ENCODE assay signal across 12 cellular contexts in the genomic region with DNA sequence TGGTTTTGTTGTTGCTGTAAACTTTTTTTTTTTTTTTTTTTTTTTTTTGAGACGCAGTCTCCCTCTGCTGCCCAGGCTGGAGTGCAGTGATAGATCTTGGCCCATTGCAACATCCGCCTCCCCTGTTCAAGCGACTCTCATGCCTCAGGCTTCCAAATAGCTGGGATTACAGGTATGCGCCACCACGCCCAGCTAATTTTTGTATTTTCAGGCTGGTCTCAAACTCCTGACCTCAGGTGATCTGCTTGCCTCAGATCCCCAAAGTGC.
A peak's percentile ranks its signal among the peaks of the same experiment; 100 is the strongest.
DNase-seq lines count a peak whose midpoint lies in the region; ATAC-seq, FAIRE-seq and TF ChIP-seq lines count a peak whose summit lies in the region.
"Had no signal": no experiment of that assay in that cellular context is flagged by ENCODE, and none has a peak within 500 bp of the region (broad histone marks: within the 10 kb centered on the region; RNA-seq: fewer than 3 reads in every experiment).

No MANE protein-coding gene starts in this region.

- peak overlapping the region; percentile 97 for H3K27ac ChIP-seq in ACC112 (ENCODE audit: low read depth, low read length)
- no peak overlapping the region for H3K27ac ChIP-seq in H1 (ENCODE audit: low read depth, low read length)
- H3K27ac ChIP-seq in mesendoderm (ENCODE audit: low read depth, low read length), result peak overlapping the region; percentile 60

- H3K4me2 ChIP-seq in H1 (ENCODE audit: insufficient read depth in 1 of 2, low read depth in 2 of 2, low read length in 2 of 2), result no peak overlapping the region
- no peak overlapping the region for H3K4me2 ChIP-seq in mesendoderm (ENCODE audit: low read length)

- peak; percentile 6 to 12; a peak in 1 of 4 replicates for TF ChIP-seq RAD21 in H1 (IDR thresholded peaks at IDR 0.05 in 1 of 2, conservative IDR thresholded peaks at IDR 0.05 in 1 of 2; ENCODE audit: low read depth in 2 of 2, low read length in 2 of 2)

- no peak overlapping the region for H3K14ac ChIP-seq in H1 (ENCODE audit: insufficient read length)

- H4K5ac ChIP-seq in H1 (ENCODE audit: insufficient read length, low read depth, low read length), result no peak overlapping the region
- H4K5ac ChIP-seq in mesendoderm (ENCODE audit: low read length), result no peak overlapping the region

- no peak overlapping the region for H4K8ac ChIP-seq in H1 (ENCODE audit: extremely low read depth, insufficient read depth, low read length)
- no peak overlapping the region for H4K8ac ChIP-seq in mesendoderm (ENCODE audit: low read depth, low read length)

- H3K79me2 ChIP-seq in ACC112 (ENCODE audit: control insufficient read depth, insufficient read depth, low read length, unreplicated experiment) (no peaks in the 10 kb centered on the region), H1 (ENCODE audit: control insufficient read depth in 1 of 2, insufficient read depth in 2 of 2, low read length in 2 of 2) (no peaks in the 10 kb centered on the region), mesendoderm (ENCODE audit: control insufficient read depth, insufficient read depth, low read length) (no peaks in the 10 kb centered on the region)

- no peak overlapping the region for H4K91ac ChIP-seq in H1 (replicated peaks; ENCODE audit: insufficient read length, low read length)

- H3K4me3 ChIP-seq in ACC112 (ENCODE audit: low read depth, low read length), result no peak overlapping the region
- H3K4me3 ChIP-seq in LNCaP clone FGC (ENCODE audit: low read depth, low read length), result no peak overlapping the region
- H3K4me3 ChIP-seq in H1 (ENCODE audit: extremely low read depth in 1 of 4, insufficient read depth in 2 of 4, low read depth in 3 of 4, low read length in 4 of 4), result no peak overlapping the region
- H3K4me3 ChIP-seq in mesendoderm (ENCODE audit: low read length), result no peak overlapping the region

- H3K36me3 ChIP-seq in ACC112 (ENCODE audit: insufficient read depth, low read length), result no peaks in the 10 kb centered on the region
- H3K36me3 ChIP-seq in H1 (ENCODE audit: control insufficient read depth in 2 of 4, insufficient read depth in 4 of 4, low read length in 3 of 4), result no peaks in the 10 kb centered on the region
- H3K36me3 ChIP-seq in mesendoderm (ENCODE audit: control insufficient read depth, insufficient read depth, low read length), result no peaks in the 10 kb centered on the region

- peak overlapping the region; percentile 87; the same call in 1 of the 2 replicates for H2BK12ac ChIP-seq in H1 (ENCODE audit: low read depth, low read length)

- H3K23me2 ChIP-seq in H1 (ENCODE audit: low read depth, low read length), result no peaks in the 10 kb centered on the region; the same call in 1 of the 2 replicates

- H3K4ac ChIP-seq in H1 (replicated peaks; ENCODE audit: insufficient read length, low read depth, low read length) (no peak overlapping the region), mesendoderm (ENCODE audit: low read depth, low read length) (no peak overlapping the region)

- no peak overlapping the region for H2BK15ac ChIP-seq in H1 (ENCODE audit: low read length)
- no peak overlapping the region for H2BK15ac ChIP-seq in mesendoderm (replicated peaks; ENCODE audit: low read depth)

- H3K27me3 ChIP-seq in ACC112 (ENCODE audit: insufficient read depth, low read length), result no peaks in the 10 kb centered on the region
- no peaks in the 10 kb centered on the region; a peak in 1 of 7 replicates for H3K27me3 ChIP-seq in H1 (replicated peaks in 1 of 4; ENCODE audit: control insufficient read depth in 3 of 4, extremely low read depth in 1 of 4, insufficient read depth in 3 of 4, low read length in 3 of 4)
- H3K27me3 ChIP-seq in mesendoderm (ENCODE audit: insufficient read depth, low read length, poor library complexity), result no peaks in the 10 kb centered on the region

- H3K56ac ChIP-seq in H1 (replicated peaks; ENCODE audit: insufficient read length, low read depth, low read length), result no peak overlapping the region
- H3K56ac ChIP-seq in mesendoderm (ENCODE audit: low read length), result no peak overlapping the region

- H2BK5ac ChIP-seq in H1 (ENCODE audit: low read depth, low read length) (0 out of 2 replicates have a peak overlapping the region, but pooled peaks have one; percentile 78), mesendoderm (ENCODE audit: low read length) (no peak overlapping the region)

- H2BK120ac ChIP-seq in H1 (replicated peaks; ENCODE audit: low read depth, low read length) (no peak overlapping the region), mesendoderm (ENCODE audit: low read depth, low read length) (no peak overlapping the region)

- ATAC-seq in HG03521 (IDR thresholded peaks at IDR 0.05; ENCODE audit: unreplicated experiment), result no peak
- ATAC-seq: activated naive CD8-positive, alpha-beta T cell treated with anti-CD3 and anti-CD28 coated beads, Interleukin-2, amount 50 U/mL, for 24 hours; CD8-positive, alpha-beta T cell had no signal

- H3K79me1 ChIP-seq in H1 (ENCODE audit: low read depth, low read length) (no peaks in the 10 kb centered on the region), mesendoderm (ENCODE audit: low read length) (no peaks in the 10 kb centered on the region)

- H2AK5ac ChIP-seq in H1 (ENCODE audit: low read depth, low read length), result no peak overlapping the region
- no peak overlapping the region for H2AK5ac ChIP-seq in mesendoderm (ENCODE audit: low read length)

- CTCF ChIA-PET in H1 (lab: Charles Lee; ENCODE audit: partially characterized antibody), result interaction anchor here (0.8 to 3.8 kb wide), 6 partner anchors 35 to 220 kb away, joined by 3 to 21 read pairs (median 4); no protein-coding TSS in a partner anchor

- H2AFZ ChIP-seq in ACC112 (ENCODE audit: low read length, unreplicated experiment) (no peak overlapping the region), H1 (ENCODE audit: low read length) (no peak overlapping the region)

- POLR2A ChIA-PET in H1 (lab: Charles Lee; ENCODE audit: partially characterized antibody), result interaction anchor here (0.9 kb wide), 1 partner anchor 24 kb away, joined by 3 read pairs; no protein-coding TSS in a partner anchor

- no peak for TF ChIP-seq EP300 in H1 (IDR thresholded peaks at IDR 0.05; ENCODE audit: borderline replicate concordance in 1 of 2, low read depth in 2 of 2, low read length in 2 of 2)

- peaks cover 14% of the 10 kb centered on the region for H3K4me1 ChIP-seq in ACC112 (ENCODE audit: control insufficient read depth, insufficient read depth, low read length, unreplicated experiment)
- H3K4me1 ChIP-seq in H1 (replicated peaks in 1 of 4; ENCODE audit: control insufficient read depth in 3 of 4, insufficient read depth in 4 of 4, low read length in 3 of 4), result peaks cover 4 to 14% (median 8%) of the 10 kb centered on the region in 4 experiments; a peak in 6 of 7 replicates
- peaks cover 4% of the 10 kb centered on the region for H3K4me1 ChIP-seq in mesendoderm (ENCODE audit: control insufficient read depth, low read depth, low read length)

- H3K23ac ChIP-seq in H1 (ENCODE audit: insufficient read length), result no peak overlapping the region
- H3K23ac ChIP-seq in mesendoderm (ENCODE audit: low read length), result no peak overlapping the region

- FAIRE-seq in H1 (lab: Jason Lieb, UNC), result no peak

- TF ChIP-seq CTCF in LNCaP clone FGC (IDR thresholded peaks at IDR 0.05; ENCODE audit: control insufficient read depth, extremely low read depth, insufficient read depth), result peak; percentile 24; the same call in 1 of the 2 replicates
- peak in 1 of 3 experiments; percentile 7; a peak in 1 of 4 replicates for TF ChIP-seq CTCF in H1 (IDR thresholded peaks at IDR 0.05; ENCODE audit: control extremely low read depth in 1 of 3, insufficient read depth in 1 of 3, low read depth in 1 of 3, low read length in 3 of 3)

- no peak overlapping the region; the same call in 1 of the 2 replicates for H3K18ac ChIP-seq in H1 (ENCODE audit: extremely low read depth, low read length)
- H3K18ac ChIP-seq in mesendoderm (ENCODE audit: low read length), result no peak overlapping the region

- no peak for DNase-seq in LNCaP clone FGC (ENCODE audit: low read depth)
- no peak for DNase-seq in H1 (ENCODE audit: low read depth in 1 of 2, low spot score in 2 of 2)
- DNase-seq in mesendoderm, result peak; percentile 87
- DNase-seq in NCI-H446 treated with DMSO at 0.1 percent for 48 hours (lab: John Stamatoyannopoulos, UW), result no peak
- DNase-seq in GF-D8 (lab: John Stamatoyannopoulos, UW), result no peak
- no peak for DNase-seq in effector CD4-positive, alpha-beta T cell
- DNase-seq: activated naive CD8-positive, alpha-beta T cell treated with anti-CD3 and anti-CD28 coated beads, Interleukin-2, amount 50 U/mL, for 24 hours; CD8-positive, alpha-beta T cell; naive B cell; stimulated activated naive CD4-positive, alpha-beta T cell had no signal

- H3K9ac ChIP-seq in H1 (replicated peaks in 1 of 4; ENCODE audit: extremely low read depth in 1 of 4, low read depth in 3 of 4, low read length in 3 of 4) (no peak overlapping the region), mesendoderm (ENCODE audit: low read length) (no peak overlapping the region)

- TF ChIP-seq POLR2A in H1 (IDR thresholded peaks at IDR 0.05; ENCODE audit: control extremely low read depth in 1 of 2, low read depth in 2 of 2, low read length in 2 of 2), result no peak

- H4K20me1 ChIP-seq in H1 (replicated peaks in 1 of 2; ENCODE audit: control insufficient read depth in 1 of 2, insufficient read depth in 2 of 2, low read length in 2 of 2), result no peaks in the 10 kb centered on the region

- no peaks in the 10 kb centered on the region for H3K9me3 ChIP-seq in H1 (ENCODE audit: insufficient read depth in 2 of 2, low read depth in 1 of 2, low read length in 1 of 2)

- H2BK20ac ChIP-seq in H1 (ENCODE audit: low read length), result no peak overlapping the region

- WGBS in H1 (ENCODE audit: extremely low coverage in 1 of 2, insufficient coverage in 1 of 2, insufficient read length in 1 of 2, insufficient replicate concordance in 2 of 2, low coverage in 1 of 2, low lambda C conversion rate in 2 of 2, missing lambda C conversion rate in 1 of 2), 2 experiments, result 89% methylated on average over 4 of the region's 5 CpGs; no CpG with 5 or more reads in 1 of the 2 experiments
- WGBS in mesendoderm (ENCODE audit: extremely low coverage, insufficient coverage, low lambda C conversion rate), result no CpG with 5 or more reads among the region's 5 CpGs

TF ChIP-seq in H1, 55 proteins besides CTCF, POLR2A, EP300 and RAD21:
- peak; percentile 54; the same call in 1 of the 2 replicates for TF ChIP-seq CEBPB (IDR thresholded peaks at IDR 0.05; ENCODE audit: low read depth, low read length)
- TF ChIP-seq TAF1 (IDR thresholded peaks at IDR 0.05; ENCODE audit: low read depth, low read length), result no peak
